ENCODE assay signal across 15 cellular contexts in genomic region chr10:33215154-33215553, GRCh38.
A peak's percentile ranks its signal among the peaks of the same experiment; 100 is the strongest.
DNase-seq lines count a peak whose midpoint lies in the region; ATAC-seq and TF ChIP-seq lines count a peak whose summit lies in the region.
"Had no signal": no experiment of that assay in that cellular context is flagged by ENCODE, and none has a peak within 500 bp of the region (broad histone marks: within the 10 kb centered on the region; RNA-seq: fewer than 3 reads in every experiment).

No MANE protein-coding gene starts in this region.

- TF ChIP-seq CTCF in SK-N-SH (IDR thresholded peaks at IDR 0.05) (no peak), astrocyte of the spinal cord (IDR thresholded peaks at IDR 0.05; ENCODE audit: low read depth, low read length) (no peak), spleen (IDR thresholded peaks at IDR 0.05 in 8 of 11, conservative IDR thresholded peaks at IDR 0.05 in 3 of 11) (no peak), GM23338 (conservative IDR thresholded peaks at IDR 0.05; ENCODE audit: low read depth in 2 of 2) (no peak), upper lobe of right lung (IDR thresholded peaks at IDR 0.05) (no peak)

- DNase-seq in SK-N-SH, result no peak
- peak; percentile 82 for DNase-seq in astrocyte of the spinal cord (ENCODE audit: low read depth, low spot score)
- no peak for DNase-seq in left ventricle myocardium superior
- DNase-seq in spleen, result no peak
- DNase-seq in NCI-H2227 (lab: John Stamatoyannopoulos, UW; ENCODE audit: unreplicated experiment), result no peak
- no peak for DNase-seq in GM23338 (ENCODE audit: low spot score)
- no peak for DNase-seq in upper lobe of right lung
- DNase-seq: activated CD4-positive, alpha-beta T cell treated with anti-CD3 and anti-CD28 coated beads for 4 hours; NCI-H2107; sigmoid colon had no signal

- no peaks in the 10 kb centered on the region for H3K9me3 Mint-ChIP-seq in GM23338
- H3K9me3 Mint-ChIP-seq: activated T-helper 2 cell treated with anti-CD3 and anti-CD28 coated beads, Interferon-gamma antibody, Interleukin-2, Interleukin-4, amounts not matched to agents 10 μg/mL and 5 μg/mL and 100 μg/mL, durations not matched to agents 14 hours and 24 hours and 36 hours had no signal

- H3K9me3 ChIP-seq in SK-N-SH, result no peaks in the 10 kb centered on the region
- H3K9me3 ChIP-seq in spleen, result no peaks in the 10 kb centered on the region
- H3K9me3 ChIP-seq in upper lobe of right lung, result no peaks in the 10 kb centered on the region
- H3K9me3 ChIP-seq: sigmoid colon, tibial nerve had no signal

- H3K9ac ChIP-seq in SK-N-SH, result no peak overlapping the region

- in situ Hi-C loops in astrocyte of the spinal cord (cut with HindIII; ENCODE audit: low sequenced_read_pairs), result no loop called here

- ATAC-seq in SK-N-SH treated with all-trans-retinoic acid at 6 μM for 48 hours (no peak), left ventricle myocardium superior (peak; percentile 51), GM23338 (no peak), upper lobe of right lung (no peak)

- H3K4me1 Mint-ChIP-seq in GM23338, result peaks cover 5% of the 10 kb centered on the region; the same call in 2 of the 3 replicates

- no peak overlapping the region for H3K4me2 ChIP-seq in SK-N-SH
- H3K4me2 ChIP-seq in GM23338, result no peak overlapping the region

- TF ChIP-seq EP300 in SK-N-SH (IDR thresholded peaks at IDR 0.05; ENCODE audit: borderline replicate concordance in 1 of 2, low read depth in 1 of 2, low read length in 1 of 2), result no peak

- peaks cover 21 to 81% of the 10 kb centered on the region in 2 experiments for H3K36me3 ChIP-seq in SK-N-SH (replicated peaks in 1 of 2; ENCODE audit: control insufficient read depth in 1 of 2, insufficient read depth in 2 of 2, low read length in 1 of 2)
- H3K36me3 ChIP-seq in spleen, result peaks cover 0 to 74% (median 7%) of the 10 kb centered on the region in 6 donors
- no peaks in the 10 kb centered on the region for H3K36me3 ChIP-seq in GM23338 (ENCODE audit: insufficient read depth)
- peaks cover 47% of the 10 kb centered on the region for H3K36me3 ChIP-seq in upper lobe of right lung

- 90% methylated on average over 2 of the region's 2 CpGs for WGBS in SK-N-SH (ENCODE audit: low lambda C conversion rate)
- 57 to 92% (median 84%) methylated on average over 2 of the region's 2 CpGs for WGBS in spleen, 5 donors

- H3K36me3 Mint-ChIP-seq in GM23338 (ENCODE audit: low read depth), result no peaks in the 10 kb centered on the region; the same call in 2 of the 3 replicates

- H2AFZ ChIP-seq in SK-N-SH (ENCODE audit: low read depth), result no peak overlapping the region
- H2AFZ ChIP-seq in GM23338, result no peak overlapping the region

- no peak for TF ChIP-seq RAD21 in SK-N-SH (IDR thresholded peaks at IDR 0.05; ENCODE audit: low read length)

- POLR2A ChIA-PET in SK-N-SH (lab: Yijun Ruan, JAX), result no interaction called here

- H3F3A ChIP-seq in SK-N-SH (replicated peaks; ENCODE audit: insufficient read depth) (peaks cover 45% of the 10 kb centered on the region), GM23338 (replicated peaks; ENCODE audit: low read depth) (no peaks in the 10 kb centered on the region)

- no peak overlapping the region for H3K4me3 ChIP-seq in SK-N-SH (ENCODE audit: low read depth in 2 of 2, low read length in 1 of 2)
- no peak overlapping the region for H3K4me3 ChIP-seq in astrocyte of the spinal cord (ENCODE audit: low read depth, low read length)
- H3K4me3 ChIP-seq in spleen, result no peak overlapping the region
- no peak overlapping the region for H3K4me3 ChIP-seq in GM23338
- no peak overlapping the region for H3K4me3 ChIP-seq in upper lobe of right lung
- H3K4me3 ChIP-seq: cardiac muscle cell, sigmoid colon, tibial nerve had no signal

- peaks cover 1% of the 10 kb centered on the region for H3K27me3 Mint-ChIP-seq in GM23338 (ENCODE audit: insufficient read depth, low read depth, poor library complexity)

- H3K9me2 ChIP-seq in SK-N-SH (no peaks in the 10 kb centered on the region), GM23338 (ENCODE audit: insufficient read depth) (peaks cover 4% of the 10 kb centered on the region; the same call in 1 of the 2 replicates)

- H4K20me1 ChIP-seq in SK-N-SH (ENCODE audit: insufficient read depth) (no peaks in the 10 kb centered on the region), GM23338 (replicated peaks; ENCODE audit: insufficient read depth) (no peaks in the 10 kb centered on the region)

- H3K27ac ChIP-seq in SK-N-SH (ENCODE audit: low read depth in 2 of 2, low read length in 1 of 2) (peak overlapping the region; percentile 53 to 73), spleen (peak overlapping the region in 7 of 8 donors; percentile 9 to 74 (median 26)), GM23338 (ENCODE audit: low read depth) (no peak overlapping the region), upper lobe of right lung (no peak overlapping the region)
- H3K27ac ChIP-seq: 22Rv1, cardiac muscle cell had no signal

- H3K27me3 ChIP-seq in SK-N-SH (ENCODE audit: insufficient read depth) (no peaks in the 10 kb centered on the region), spleen (replicated peaks in 1 of 7) (no peaks in the 10 kb centered on the region), GM23338 (ENCODE audit: insufficient read depth) (no peaks in the 10 kb centered on the region), upper lobe of right lung (no peaks in the 10 kb centered on the region)
- H3K27me3 ChIP-seq: cardiac muscle cell, sigmoid colon, tibial nerve had no signal

- CTCF ChIA-PET in SK-N-SH (lab: Yijun Ruan, JAX), result interaction anchor here (0.9 kb wide), 2 partner anchors 13 to 21 kb away, joined by 3 read pairs; no protein-coding TSS in a partner anchor

- peaks cover 20% of the 10 kb centered on the region for H3K79me2 ChIP-seq in SK-N-SH (ENCODE audit: insufficient read depth)
- H3K79me2 ChIP-seq in GM23338 (replicated peaks; ENCODE audit: insufficient read depth), result no peaks in the 10 kb centered on the region

- intact Hi-C loops in left ventricle myocardium superior (cut with micrococcal nuclease), result no loop called here
- intact Hi-C loops in spleen (cut with DNase I; ENCODE audit: low total_unique reads), result no loop called here
- intact Hi-C loops in upper lobe of right lung (cut with DNase I), result no loop called here

- no peak overlapping the region for H3K27ac Mint-ChIP-seq in GM23338
- H3K27ac Mint-ChIP-seq: activated T-helper 2 cell treated with anti-CD3 and anti-CD28 coated beads, Interferon-gamma antibody, Interleukin-2, Interleukin-4, amounts not matched to agents 10 μg/mL and 5 μg/mL and 100 μg/mL, durations not matched to agents 14 hours and 24 hours and 36 hours had no signal

- H3K4me3 Mint-ChIP-seq in GM23338, result no peak overlapping the region

- peaks cover 16 to 51% of the 10 kb centered on the region in 2 experiments; a peak in 3 of 4 replicates for H3K4me1 ChIP-seq in SK-N-SH (ENCODE audit: control insufficient read depth in 1 of 2, insufficient read depth in 2 of 2, low read depth in 1 of 2, low read length in 1 of 2)
- peaks cover 0 to 47% (median 25%) of the 10 kb centered on the region in 6 donors for H3K4me1 ChIP-seq in spleen
- H3K4me1 ChIP-seq in GM23338 (ENCODE audit: insufficient read depth), result no peaks in the 10 kb centered on the region; the same call in 1 of the 2 replicates
- peaks cover 22% of the 10 kb centered on the region for H3K4me1 ChIP-seq in upper lobe of right lung

- TF ChIP-seq POLR2A in spleen (IDR thresholded peaks at IDR 0.05), result no peak

TF ChIP-seq in SK-N-SH treated with all-trans-retinoic acid at 6 μM for 48 hours, 23 proteins besides CTCF, POLR2A, EP300 and RAD21 (continues in another document):
- TF ChIP-seq ZC3H10 (CRISPR knock-in tag; IDR thresholded peaks at IDR 0.05), result no peak
- TF ChIP-seq GLIS3 (CRISPR knock-in tag; IDR thresholded peaks at IDR 0.05), result no peak
- no peak for TF ChIP-seq BACH2 (CRISPR knock-in tag; IDR thresholded peaks at IDR 0.05; ENCODE audit: borderline replicate concordance)
- no peak for TF ChIP-seq ARNTL (CRISPR knock-in tag; IDR thresholded peaks at IDR 0.05; ENCODE audit: borderline replicate concordance, low read depth)
- TF ChIP-seq PATZ1 (CRISPR knock-in tag; IDR thresholded peaks at IDR 0.05; ENCODE audit: borderline replicate concordance), result no peak
- TF ChIP-seq TCF4 (CRISPR knock-in tag; IDR thresholded peaks at IDR 0.05; ENCODE audit: borderline replicate concordance), result no peak

TF ChIP-seq in GM23338, 12 proteins besides CTCF, POLR2A, EP300 and RAD21 (continues in another document):
- TF ChIP-seq ZNF331 (CRISPR knock-in tag; IDR thresholded peaks at IDR 0.05; ENCODE audit: low read depth) (no peak), STAT1 (IDR thresholded peaks at IDR 0.05; ENCODE audit: unreplicated experiment) (no peak), POLR2AphosphoS5 (IDR thresholded peaks at IDR 0.05; ENCODE audit: low read depth) (no peak), ZNF114 (CRISPR knock-in tag; IDR thresholded peaks at IDR 0.05) (no peak), EZH2 (IDR thresholded peaks at IDR 0.05; ENCODE audit: low read depth, unreplicated experiment) (no peak), NANOG (IDR thresholded peaks at IDR 0.05; ENCODE audit: borderline replicate concordance) (no peak), CREB1 (CRISPR knock-in tag; IDR thresholded peaks at IDR 0.05; ENCODE audit: low read depth) (no peak), JUNB (IDR thresholded peaks at IDR 0.05; ENCODE audit: unreplicated experiment) (no peak)
- TF ChIP-seq, protein P1, sequence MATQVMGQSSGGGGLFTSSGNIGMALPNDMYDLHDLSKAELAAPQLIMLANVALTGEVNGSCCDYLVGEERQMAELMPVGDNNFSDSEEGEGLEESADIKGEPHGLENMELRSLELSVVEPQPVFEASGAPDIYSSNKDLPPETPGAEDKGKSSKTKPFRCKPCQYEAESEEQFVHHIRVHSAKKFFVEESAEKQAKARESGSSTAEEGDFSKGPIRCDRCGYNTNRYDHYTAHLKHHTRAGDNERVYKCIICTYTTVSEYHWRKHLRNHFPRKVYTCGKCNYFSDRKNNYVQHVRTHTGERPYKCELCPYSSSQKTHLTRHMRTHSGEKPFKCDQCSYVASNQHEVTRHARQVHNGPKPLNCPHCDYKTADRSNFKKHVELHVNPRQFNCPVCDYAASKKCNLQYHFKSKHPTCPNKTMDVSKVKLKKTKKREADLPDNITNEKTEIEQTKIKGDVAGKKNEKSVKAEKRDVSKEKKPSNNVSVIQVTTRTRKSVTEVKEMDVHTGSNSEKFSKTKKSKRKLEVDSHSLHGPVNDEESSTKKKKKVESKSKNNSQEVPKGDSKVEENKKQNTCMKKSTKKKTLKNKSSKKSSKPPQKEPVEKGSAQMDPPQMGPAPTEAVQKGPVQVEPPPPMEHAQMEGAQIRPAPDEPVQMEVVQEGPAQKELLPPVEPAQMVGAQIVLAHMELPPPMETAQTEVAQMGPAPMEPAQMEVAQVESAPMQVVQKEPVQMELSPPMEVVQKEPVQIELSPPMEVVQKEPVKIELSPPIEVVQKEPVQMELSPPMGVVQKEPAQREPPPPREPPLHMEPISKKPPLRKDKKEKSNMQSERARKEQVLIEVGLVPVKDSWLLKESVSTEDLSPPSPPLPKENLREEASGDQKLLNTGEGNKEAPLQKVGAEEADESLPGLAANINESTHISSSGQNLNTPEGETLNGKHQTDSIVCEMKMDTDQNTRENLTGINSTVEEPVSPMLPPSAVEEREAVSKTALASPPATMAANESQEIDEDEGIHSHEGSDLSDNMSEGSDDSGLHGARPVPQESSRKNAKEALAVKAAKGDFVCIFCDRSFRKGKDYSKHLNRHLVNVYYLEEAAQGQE (IDR thresholded peaks at IDR 0.05; ENCODE audit: unreplicated experiment), result no peak

Comparison
In these comparisons a context has a peak if more than half of its experiments do, and no peak if none do; other contexts are left out.
1. H3K27ac ChIP-seq: peak in SK-N-SH (2 of 2) and spleen (7 of 8); none in GM23338 (single experiment) and upper lobe of right lung (single experiment).